34 cellular contexts compared by ENCODE assay signal in genomic region chr6:12509060-12509459, GRCh38.
"Had no signal": no experiment of that assay in that cellular context is flagged by ENCODE, and none has a peak within 500 bp of the region (broad histone marks: within the 10 kb centered on the region; RNA-seq: fewer than 3 reads in every experiment).

No MANE protein-coding gene starts in this region.

- ATAC-seq: activated CD8-positive, alpha-beta T cell treated with anti-CD3 and anti-CD28 coated beads for 36 hours; activated naive CD4-positive, alpha-beta T cell treated with anti-CD3 and anti-CD28 coated beads, Interleukin-2, amount 50 U/mL, for 72 hours; activated T-cell treated with anti-CD3 and anti-CD28 coated beads, Interleukin-2, amount 50 U/mL, for 4 hours; activated T-cell treated with anti-CD3 and anti-CD28 coated beads, Interleukin-2, amount 50 U/mL, for 72 hours; activated T-helper 17 cell treated with anti-CD3 and anti-CD28 coated beads, Interleukin-2, amount 50 U/mL, for 72 hours; body of pancreas had no signal

- H3K4me3 ChIP-seq: adrenal gland, body of pancreas, breast epithelium, cardiac muscle cell had no signal

- H3K36me3 ChIP-seq: adrenal gland, brain microvascular endothelial cell, breast epithelium, cardiac muscle cell had no signal

- H3K9me3 ChIP-seq: adrenal gland, body of pancreas, breast epithelium had no signal

- H3K27me3 ChIP-seq: adrenal gland, body of pancreas, brain microvascular endothelial cell, breast epithelium had no signal

- DNase-seq: activated B cell treated with CpG ODN at 0.5 μM for 24 hours; activated CD4-positive, alpha-beta memory T cell treated with anti-CD3 and anti-CD28 coated beads for 36 hours; activated CD4-positive, alpha-beta T cell treated with anti-CD3 and anti-CD28 coated beads for 4 hours; activated CD4-positive, alpha-beta T cell treated with anti-CD3 and anti-CD28 coated beads, Interleukin-2, amount 10 ng/mL, durations not matched to agents 24 days and 14 days; activated CD4-positive, alpha-beta T cell treated with anti-CD3 and anti-CD28 coated beads, Interleukin-2, amount 50 U/mL, for 1 hour; activated CD4-positive, alpha-beta T cell treated with anti-CD3 and anti-CD28 coated beads, Interleukin-2, amount 50 U/mL, for 4 hours; activated CD4-positive, CD25-positive, alpha-beta regulatory T cell treated with anti-CD3 and anti-CD28 coated beads, Interleukin-2, amount 50 U/mL, for 72 hours; activated CD8-positive, alpha-beta memory T cell treated with anti-CD3 and anti-CD28 coated beads, Interleukin-2, amount 50 U/mL, for 4 hours; activated CD8-positive, alpha-beta T cell treated with anti-CD3 and anti-CD28 coated beads for 36 hours; activated effector memory CD4-positive, alpha-beta T cell treated with anti-CD3 and anti-CD28 coated beads, Interleukin-2, amount 50 U/mL, for 16 hours; activated gamma-delta T cell treated with Interleukin-2 at 50 U/mL for 16 hours; activated naive CD4-positive, alpha-beta T cell; activated naive CD4-positive, alpha-beta T cell treated with anti-CD3 and anti-CD28 coated beads for 36 hours; activated naive CD4-positive, alpha-beta T cell treated with anti-CD3 and anti-CD28 coated beads, Interleukin-2, amount 50 U/mL, for 16 hours; activated naive CD8-positive, alpha-beta T cell treated with anti-CD3 and anti-CD28 coated beads for 36 hours; activated T-cell treated with anti-CD3 and anti-CD28 coated beads for 4 hours; activated T-cell treated with anti-CD3 and anti-CD28 coated beads, Interleukin-2, amount 50 U/mL, for 1 hour; activated T-cell treated with anti-CD3 and anti-CD28 coated beads, Interleukin-2, amount 50 U/mL, for 4 hours; activated T-cell treated with anti-CD3 and anti-CD28 coated beads, Interleukin-2, amount 50 U/mL, for 72 hours; adrenal gland; amniotic stem cell; aorta; body of pancreas; brain microvascular endothelial cell; caudate nucleus; cerebellar nuclear complex; T-helper 1 cell; T-helper 2 cell; T-helper 9 cell had no signal

- H3K4me1 ChIP-seq: body of pancreas, breast epithelium had no signal

- H3K27ac ChIP-seq: adrenal gland, body of pancreas, brain microvascular endothelial cell, breast epithelium, cardiac muscle cell, VCaP had no signal
